14 cellular contexts compared by ENCODE assay signal in the genomic region with DNA sequence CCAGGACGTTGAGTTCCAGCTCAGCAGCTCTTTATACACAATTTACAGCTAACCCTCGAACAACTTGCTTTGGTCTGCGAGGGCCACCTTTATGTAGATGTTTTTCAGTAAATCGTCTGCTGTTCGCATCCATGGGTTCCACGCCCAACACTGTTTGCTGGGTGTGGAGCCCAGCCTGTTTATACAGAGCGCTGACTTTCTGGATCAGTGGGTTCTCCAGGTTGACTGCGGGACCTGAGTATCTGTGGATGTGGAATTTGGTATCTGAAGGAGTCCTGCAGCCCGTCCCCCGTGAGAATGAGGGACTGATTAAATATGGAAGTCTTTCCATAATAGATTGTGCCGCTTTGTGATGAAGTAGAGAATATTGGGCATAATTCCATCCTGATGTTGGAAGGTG. TPM values are rescaled to one million over a fixed set of nuclear protein-coding genes. Genes with fewer than 3 reads are reported as not detected.
DNase-seq lines count a peak whose midpoint lies in the region; ATAC-seq, FAIRE-seq and TF ChIP-seq lines count a peak whose summit lies in the region.
"Had no signal": no experiment of that assay in that cellular context is flagged by ENCODE, and none has a peak within 500 bp of the region (broad histone marks: within the 10 kb centered on the region; RNA-seq: fewer than 3 reads in every experiment).

No MANE protein-coding gene starts in this region.

- intact Hi-C loops in cardiac septum (cut with DNase I) = no loop called here

- peak overlapping the region; percentile 96 for H3K27ac ChIP-seq in neutrophil
- H3K27ac ChIP-seq: ascending aorta, thoracic aorta had no signal

- POLR2A ChIA-PET in activated CD4-positive, alpha-beta T cell treated with anti-CD3 and anti-CD28 coated beads, Interleukin-2, amount 10 ng/mL, durations not matched to agents 7 days and 5 days (lab: Charles Lee) = no interaction called here

- no peaks in the 10 kb centered on the region for H3F3A ChIP-seq in Loucy (ENCODE audit: low read depth)

- CTCF ChIA-PET in activated CD4-positive, alpha-beta T cell treated with anti-CD3 and anti-CD28 coated beads, Interleukin-2, amount 10 ng/mL, durations not matched to agents 7 days and 5 days (lab: Charles Lee) = no interaction called here

- TF ChIP-seq CTCF in Loucy (conservative IDR thresholded peaks at IDR 0.05; ENCODE audit: low read length) = no peak
- TF ChIP-seq CTCF in neutrophil (IDR thresholded peaks at IDR 0.05) = no peak

- H3K4me1 ChIP-seq in Loucy (ENCODE audit: insufficient read depth, low read length, poor library complexity, severe bottlenecking) (peaks cover 49% of the 10 kb centered on the region), neutrophil (ENCODE audit: control insufficient read depth in 1 of 2, insufficient read depth in 1 of 2, low read depth in 1 of 2, low read length in 1 of 2) (peaks cover 63 to 65% of the 10 kb centered on the region in 2 experiments)

- ATAC-seq in central memory CD8-positive, alpha-beta T cell (replicated peaks; ENCODE audit: extremely low read depth, poor library complexity, severe bottlenecking) = no peak
- ATAC-seq in GM18907 (IDR thresholded peaks at IDR 0.05; ENCODE audit: unreplicated experiment) = no peak

- H3K36me3 ChIP-seq in Loucy (ENCODE audit: insufficient read depth, low read length) (no peaks in the 10 kb centered on the region), neutrophil (no peaks in the 10 kb centered on the region)
- H3K36me3 ChIP-seq: thoracic aorta had no signal

- H3K27ac Mint-ChIP-seq in activated CD4-positive, alpha-beta T cell treated with anti-CD3 and anti-CD28 coated beads, Interleukin-2, amount 10 ng/mL, durations not matched to agents 7 days and 5 days = peak overlapping the region; percentile 91
- H3K27ac Mint-ChIP-seq in central memory CD8-positive, alpha-beta T cell (ENCODE audit: low read depth) = peak overlapping the region; percentile 55
- H3K27ac Mint-ChIP-seq: HFFc6 had no signal

- no peaks in the 10 kb centered on the region for H3K9me2 ChIP-seq in Loucy (replicated peaks; ENCODE audit: low read depth, low read length)

- H3K9me3 ChIP-seq in Loucy (ENCODE audit: insufficient read depth, low read depth, low read length) (no peaks in the 10 kb centered on the region), neutrophil (no peaks in the 10 kb centered on the region)
- H3K9me3 ChIP-seq: ascending aorta, thoracic aorta had no signal

- peaks cover 48% of the 10 kb centered on the region for H4K20me1 ChIP-seq in Loucy (ENCODE audit: insufficient read depth, low read length, poor library complexity, severe bottlenecking)

- H3K4me3 ChIP-seq in Loucy (ENCODE audit: low read length, poor library complexity, severe bottlenecking) (peak overlapping the region; percentile 92), neutrophil (ENCODE audit: low read depth in 1 of 2, low read length in 1 of 2) (peak overlapping the region; percentile 96)
- H3K4me3 ChIP-seq: ascending aorta, thoracic aorta had no signal

- no peaks in the 10 kb centered on the region for H3K27me3 Mint-ChIP-seq in activated CD4-positive, alpha-beta T cell treated with anti-CD3 and anti-CD28 coated beads, Interleukin-2, amount 10 ng/mL, durations not matched to agents 7 days and 5 days
- H3K27me3 Mint-ChIP-seq in central memory CD8-positive, alpha-beta T cell = no peaks in the 10 kb centered on the region

- H3K4me1 Mint-ChIP-seq in activated CD4-positive, alpha-beta T cell treated with anti-CD3 and anti-CD28 coated beads, Interleukin-2, amount 10 ng/mL, durations not matched to agents 7 days and 5 days = peaks cover 74% of the 10 kb centered on the region
- H3K4me1 Mint-ChIP-seq in central memory CD8-positive, alpha-beta T cell = peaks cover 71% of the 10 kb centered on the region

- H3K79me2 ChIP-seq in Loucy (ENCODE audit: insufficient read depth, low read length) = peaks cover 79% of the 10 kb centered on the region

- H3K9ac ChIP-seq in Loucy (ENCODE audit: low read depth, low read length, poor library complexity, severe bottlenecking) = peak overlapping the region; percentile 64

- H3K27me3 ChIP-seq in Loucy (ENCODE audit: insufficient read depth, low read length, poor library complexity, severe bottlenecking) = no peaks in the 10 kb centered on the region
- H3K27me3 ChIP-seq in neutrophil = no peaks in the 10 kb centered on the region
- H3K27me3 ChIP-seq: ascending aorta had no signal

- no peaks in the 10 kb centered on the region for H3K9me3 Mint-ChIP-seq in activated CD4-positive, alpha-beta T cell treated with anti-CD3 and anti-CD28 coated beads, Interleukin-2, amount 10 ng/mL, durations not matched to agents 7 days and 5 days
- no peaks in the 10 kb centered on the region for H3K9me3 Mint-ChIP-seq in central memory CD8-positive, alpha-beta T cell
- H3K9me3 Mint-ChIP-seq: HFFc6 had no signal

- FAIRE-seq in RCC 7860 (lab: Jason Lieb, UNC) = no peak

- H3K4me2 ChIP-seq in Loucy (ENCODE audit: low read depth, low read length, poor library complexity, severe bottlenecking) = peak overlapping the region; percentile 81

- H3K36me3 Mint-ChIP-seq in activated CD4-positive, alpha-beta T cell treated with anti-CD3 and anti-CD28 coated beads, Interleukin-2, amount 10 ng/mL, durations not matched to agents 7 days and 5 days (ENCODE audit: low read depth) = peaks cover 35% of the 10 kb centered on the region
- H3K36me3 Mint-ChIP-seq in central memory CD8-positive, alpha-beta T cell (ENCODE audit: insufficient read depth) = peaks cover 35% of the 10 kb centered on the region

- no peak overlapping the region for H2AFZ ChIP-seq in Loucy (ENCODE audit: low read length)

- no peak for DNase-seq in activated CD4-positive, alpha-beta T cell treated with anti-CD3 and anti-CD28 coated beads, Interleukin-2, amount 10 ng/mL, durations not matched to agents 7 days and 5 days
- no peak for DNase-seq in activated CD4-positive, alpha-beta T cell treated with anti-CD3 and anti-CD28 coated beads for 1 hour
- DNase-seq in central memory CD8-positive, alpha-beta T cell (ENCODE audit: low spot score in 2 of 2) = no peak
- no peak for DNase-seq in RCC 7860 (ENCODE audit: low spot score)
- DNase-seq in cardiac septum (ENCODE audit: low spot score) = no peak
- DNase-seq: ACHN, HFFc6, KG1, NCI-H1417 treated with DMSO at 0.1 percent for 48 hours had no signal

- peak overlapping the region; percentile 75 for H3K4me3 Mint-ChIP-seq in activated CD4-positive, alpha-beta T cell treated with anti-CD3 and anti-CD28 coated beads, Interleukin-2, amount 10 ng/mL, durations not matched to agents 7 days and 5 days
- H3K4me3 Mint-ChIP-seq in central memory CD8-positive, alpha-beta T cell = peak overlapping the region; percentile 98

RNA-seq across cellular contexts. Expression of a gene that starts 2.9 kb away (rescaled TPM):
- 10 to 100 TPM; 30.9 to 35.0 TPM for total RNA-seq in activated CD4-positive, alpha-beta T cell treated with anti-CD3 and anti-CD28 coated beads, Interleukin-2, amount 10 ng/mL, durations not matched to agents 7 days and 5 days
- total RNA-seq in cardiac septum = 10.8 TPM
